ENCODE assay signal across 8 cellular contexts in the genomic region with DNA sequence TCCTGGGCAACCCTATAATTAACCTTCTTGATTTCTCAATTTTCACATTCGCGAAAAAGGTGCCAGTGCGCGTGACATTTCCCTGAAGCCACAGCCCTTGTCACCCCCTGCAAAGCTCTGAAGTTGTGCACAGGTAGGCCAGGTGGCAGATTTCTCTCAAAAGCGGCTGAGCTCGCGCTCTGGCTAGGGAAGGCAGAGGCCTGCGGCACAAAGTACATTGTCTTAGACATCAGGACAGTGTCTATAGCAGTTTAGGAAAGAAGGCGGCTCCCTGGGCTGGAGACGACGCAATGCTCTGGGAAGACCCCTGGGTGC. TPM values are rescaled to one million over a fixed set of nuclear protein-coding genes. Genes with fewer than 3 reads are reported as not detected.
A peak's percentile ranks its signal among the peaks of the same experiment; 100 is the strongest.
DNase-seq lines count a peak whose midpoint lies in the region; ATAC-seq, FAIRE-seq and TF ChIP-seq lines count a peak whose summit lies in the region.

No MANE protein-coding gene starts in this region.

- peak overlapping the region; percentile 99 for H2AFZ ChIP-seq in keratinocyte (ENCODE audit: control insufficient read depth, low read length)

- DNase-seq in DMS53 (lab: John Stamatoyannopoulos, UW), result peak; percentile 59
- DNase-seq in DMS53 treated with DMSO at 0.1 percent for 48 hours (lab: John Stamatoyannopoulos, UW; ENCODE audit: unreplicated experiment), result no peak
- no peak for DNase-seq in activated T-helper 2 cell treated with anti-CD3 and anti-CD28 coated beads, Interferon-gamma antibody, Interleukin-2, Interleukin-4, amounts not matched to agents 10 μg/mL and 5 μg/mL and 100 μg/mL, durations not matched to agents 14 hours and 24 hours and 36 hours (ENCODE audit: low spot score)
- DNase-seq in keratinocyte (ENCODE audit: low read depth, low spot score), result no peak
- DNase-seq in substantia nigra (lab: John Stamatoyannopoulos, UW), result peak in 4 of 49 donors; percentile 10 to 39 (median 34)
- DNase-seq in activated CD4-positive, alpha-beta T cell treated with anti-CD3 and anti-CD28 coated beads for 4 hours, result no peak

- no peak for TF ChIP-seq CTCF in keratinocyte (optimal IDR thresholded peaks at IDR 0.05 in 1 of 3, IDR thresholded peaks at IDR 0.05 in 1 of 3, conservative IDR thresholded peaks at IDR 0.05 in 1 of 3; ENCODE audit: extremely low read depth in 1 of 3, insufficient read depth in 2 of 3, low read length in 3 of 3)

- H3K4me3 Mint-ChIP-seq in activated T-helper 2 cell treated with anti-CD3 and anti-CD28 coated beads, Interferon-gamma antibody, Interleukin-2, Interleukin-4, amounts not matched to agents 10 μg/mL and 5 μg/mL and 100 μg/mL, durations not matched to agents 14 hours and 24 hours and 36 hours (ENCODE audit: low read depth), result peak overlapping the region; percentile 96

- H3K27ac ChIP-seq in keratinocyte (ENCODE audit: control insufficient read depth, insufficient read depth, low read length) (peak overlapping the region; percentile 72), substantia nigra (ENCODE audit: low read depth, low read length, poor library complexity, severe bottlenecking) (peak overlapping the region; percentile 88)

- H3K4me1 ChIP-seq in keratinocyte (ENCODE audit: control insufficient read depth, extremely low read depth, insufficient read depth, low read length), result peaks cover 3% of the 10 kb centered on the region

- dilution Hi-C loops in keratinocyte (cut with MboI; ENCODE audit: extremely low pct_ligation_motif_present, low sequenced_read_pairs), result no loop called here

- peak overlapping the region; percentile 80 to 96 (median 85) for H3K4me3 ChIP-seq in keratinocyte (ENCODE audit: control insufficient read depth in 2 of 3, extremely low read depth in 1 of 3, insufficient read depth in 2 of 3, low read depth in 1 of 3, low read length in 3 of 3)

- no peaks in the 10 kb centered on the region for H3K36me3 ChIP-seq in keratinocyte (ENCODE audit: control insufficient read depth in 2 of 2, extremely low read depth in 1 of 2, insufficient read depth in 2 of 2, low read length in 2 of 2)

- H3K9me1 ChIP-seq in keratinocyte (ENCODE audit: control insufficient read depth, extremely low read depth, insufficient read depth, low read length), result no peaks in the 10 kb centered on the region

- FAIRE-seq in keratinocyte (lab: Jason Lieb, UNC), result no peak

- ATAC-seq in HG03103 (IDR thresholded peaks at IDR 0.05; ENCODE audit: low read depth, unreplicated experiment) (peak; percentile 7), HG03045 (IDR thresholded peaks at IDR 0.05; ENCODE audit: unreplicated experiment) (no peak)

- intact Hi-C loops in activated T-helper 2 cell treated with anti-CD3 and anti-CD28 coated beads, Interferon-gamma antibody, Interleukin-2, Interleukin-4, amounts not matched to agents 10 μg/mL and 5 μg/mL and 100 μg/mL, durations not matched to agents 14 hours and 24 hours and 36 hours (cut with micrococcal nuclease), result loop anchor here (1.0 to 2.0 kb wide), 6 partner anchors 43 to 185 kb away; a partner anchor contains a TSS

- H4K20me1 ChIP-seq in keratinocyte (ENCODE audit: control insufficient read depth, extremely low read depth, insufficient read depth, low read length), result no peaks in the 10 kb centered on the region

- peaks cover 27% of the 10 kb centered on the region for H3K4me1 Mint-ChIP-seq in activated T-helper 2 cell treated with anti-CD3 and anti-CD28 coated beads, Interferon-gamma antibody, Interleukin-2, Interleukin-4, amounts not matched to agents 10 μg/mL and 5 μg/mL and 100 μg/mL, durations not matched to agents 14 hours and 24 hours and 36 hours (ENCODE audit: low read depth)

- H3K27me3 ChIP-seq in keratinocyte (ENCODE audit: control insufficient read depth, extremely low read depth, insufficient read depth, low read length), result no peaks in the 10 kb centered on the region

- peak overlapping the region; percentile 86 for H3K27ac Mint-ChIP-seq in activated T-helper 2 cell treated with anti-CD3 and anti-CD28 coated beads, Interferon-gamma antibody, Interleukin-2, Interleukin-4, amounts not matched to agents 10 μg/mL and 5 μg/mL and 100 μg/mL, durations not matched to agents 14 hours and 24 hours and 36 hours

- peaks cover 35% of the 10 kb centered on the region for H3K9me3 Mint-ChIP-seq in activated T-helper 2 cell treated with anti-CD3 and anti-CD28 coated beads, Interferon-gamma antibody, Interleukin-2, Interleukin-4, amounts not matched to agents 10 μg/mL and 5 μg/mL and 100 μg/mL, durations not matched to agents 14 hours and 24 hours and 36 hours

- H3K79me2 ChIP-seq in keratinocyte (ENCODE audit: control insufficient read depth, insufficient read depth, low read length), result peaks cover 2% of the 10 kb centered on the region

- peak overlapping the region; percentile 82 for H3K9ac ChIP-seq in keratinocyte (ENCODE audit: control insufficient read depth, extremely low read depth, insufficient read depth, low read length)

- peak overlapping the region; percentile 87 for H3K4me2 ChIP-seq in keratinocyte (ENCODE audit: control insufficient read depth, extremely low read depth, insufficient read depth, low read depth, low read length)

- no peaks in the 10 kb centered on the region for H3K27me3 Mint-ChIP-seq in activated T-helper 2 cell treated with anti-CD3 and anti-CD28 coated beads, Interferon-gamma antibody, Interleukin-2, Interleukin-4, amounts not matched to agents 10 μg/mL and 5 μg/mL and 100 μg/mL, durations not matched to agents 14 hours and 24 hours and 36 hours (ENCODE audit: low read depth)

- peaks cover 34% of the 10 kb centered on the region for H3K36me3 Mint-ChIP-seq in activated T-helper 2 cell treated with anti-CD3 and anti-CD28 coated beads, Interferon-gamma antibody, Interleukin-2, Interleukin-4, amounts not matched to agents 10 μg/mL and 5 μg/mL and 100 μg/mL, durations not matched to agents 14 hours and 24 hours and 36 hours (ENCODE audit: low read depth)

- H3K9me3 ChIP-seq in keratinocyte (ENCODE audit: control insufficient read depth, low read depth, low read length), result no peaks in the 10 kb centered on the region

RNA-seq across cellular contexts. Expression of a gene that starts 42.9 kb away (rescaled TPM):
- 4.2 and 4.6 TPM in 2 replicates for total RNA-seq in activated T-helper 2 cell treated with anti-CD3 and anti-CD28 coated beads, Interferon-gamma antibody, Interleukin-2, Interleukin-4, amounts not matched to agents 10 μg/mL and 5 μg/mL and 100 μg/mL, durations not matched to agents 14 hours and 24 hours and 36 hours
- 1.8 to 2.1 TPM (median 2.1 TPM) in 3 replicates for polyA plus RNA-seq in keratinocyte
- polyA plus RNA-seq in keratinocyte (2011; ENCODE audit: low read depth), result 1.3 TPM
- 0.79 and 1.8 TPM in 2 replicates for polyA plus RNA-seq in keratinocyte (2011; cell fraction: cytosol; rRNA removed)
- 3.2 and 3.4 TPM in 2 replicates for polyA plus RNA-seq in keratinocyte (2011; cell fraction: nucleus; rRNA removed)
- 1.5 and 2.6 TPM in 2 replicates for polyA plus RNA-seq in keratinocyte (2012; ENCODE audit: low replicate concordance)
- 0.20 to 4.5 TPM (median 2.3 TPM) in 3 replicates for polyA minus RNA-seq in keratinocyte
- polyA minus RNA-seq in keratinocyte (2011; cell fraction: cytosol; rRNA and poly(A)+ RNA removed), result 0.77 TPM
- polyA minus RNA-seq in keratinocyte (2011; cell fraction: nucleus; rRNA and poly(A)+ RNA removed), result 2.4 and 5.6 TPM in 2 replicates

RNA-seq across cellular contexts. Expression of a gene that starts 45.7 kb away (rescaled TPM):
- total RNA-seq in activated T-helper 2 cell treated with anti-CD3 and anti-CD28 coated beads, Interferon-gamma antibody, Interleukin-2, Interleukin-4, amounts not matched to agents 10 μg/mL and 5 μg/mL and 100 μg/mL, durations not matched to agents 14 hours and 24 hours and 36 hours, result 13.2 and 15.1 TPM in 2 replicates
- 5.6 to 9.7 TPM (median 8.7 TPM) in 3 replicates for polyA plus RNA-seq in keratinocyte
- polyA plus RNA-seq in keratinocyte (2011; ENCODE audit: low read depth), result 6.2 TPM
- polyA plus RNA-seq in keratinocyte (2011; cell fraction: cytosol; rRNA removed), result 5.4 and 8.3 TPM in 2 replicates
- 13.8 and 16.5 TPM in 2 replicates for polyA plus RNA-seq in keratinocyte (2011; cell fraction: nucleus; rRNA removed)
- 5.5 and 9.0 TPM in 2 replicates for polyA plus RNA-seq in keratinocyte (2012; ENCODE audit: low replicate concordance)
- 12.3 to 12.9 TPM (median 12.8 TPM) in 3 replicates for polyA minus RNA-seq in keratinocyte
- 8.6 TPM for polyA minus RNA-seq in keratinocyte (2011; cell fraction: cytosol; rRNA and poly(A)+ RNA removed)
- polyA minus RNA-seq in keratinocyte (2011; cell fraction: nucleus; rRNA and poly(A)+ RNA removed), result 14.6 and 26.1 TPM in 2 replicates
